Comparison of ENCODE assay signal across 8 cellular contexts in the genomic region with DNA sequence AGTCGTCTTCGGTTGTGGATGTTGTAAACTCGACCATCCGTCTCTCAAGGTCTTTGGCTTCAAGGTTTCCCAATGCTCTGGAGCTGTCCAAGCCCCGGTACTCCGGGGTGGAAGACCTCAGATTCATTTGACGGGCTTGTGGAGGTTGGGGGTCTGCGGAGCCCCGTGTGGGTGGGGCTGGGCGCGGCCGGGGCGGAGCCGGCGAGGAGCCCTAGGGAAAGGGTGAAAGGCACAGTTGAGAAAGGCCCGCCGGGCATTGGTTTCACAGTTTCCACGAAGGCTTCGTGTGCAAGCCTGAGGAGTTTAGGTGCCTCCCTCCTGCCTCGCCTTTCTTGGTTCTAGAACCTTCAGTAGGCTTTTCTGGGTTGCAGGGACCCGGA. TPM values are rescaled to one million over a fixed set of nuclear protein-coding genes. Genes with fewer than 3 reads are reported as not detected.
A peak's percentile ranks its signal among the peaks of the same experiment; 100 is the strongest.
DNase-seq lines count a peak whose midpoint lies in the region; ATAC-seq, FAIRE-seq and TF ChIP-seq lines count a peak whose summit lies in the region.

No MANE protein-coding gene starts in this region.

- no peak for FAIRE-seq in GM12892 (lab: Jason Lieb, UNC)

- H3K4me3 ChIP-seq in SJSA1 (peak overlapping the region; percentile 39; the same call in 1 of the 2 replicates), cardiac muscle cell (peak overlapping the region; percentile 37), retinal pigment epithelial cell (ENCODE audit: low read length) (peak overlapping the region; percentile 54)

- H3K27me3 ChIP-seq in SJSA1 (replicated peaks) (no peaks in the 10 kb centered on the region), cardiac muscle cell (peaks cover 8% of the 10 kb centered on the region)

- H3K9me3 ChIP-seq in SJSA1 (replicated peaks) (0 out of 2 replicates have a peak, but pooled peaks cover 2% of the 10 kb centered on the region), cardiac muscle cell (ENCODE audit: low read depth) (no peaks in the 10 kb centered on the region)

- peak overlapping the region; percentile 31 for H3K27ac ChIP-seq in SJSA1
- peak overlapping the region; percentile 81 for H3K27ac ChIP-seq in cardiac muscle cell

- ATAC-seq in GM21529 (IDR thresholded peaks at IDR 0.05; ENCODE audit: unreplicated experiment) = peak; percentile 3
- no peak for ATAC-seq in GM21360 (IDR thresholded peaks at IDR 0.05; ENCODE audit: unreplicated experiment)

- no peak for TF ChIP-seq POLR2A in GM12892 (IDR thresholded peaks at IDR 0.05; ENCODE audit: low read depth, low read length)

- TF ChIP-seq CTCF in cardiac muscle cell (IDR thresholded peaks at IDR 0.05; ENCODE audit: low read depth, low read length) (no peak), retinal pigment epithelial cell (conservative IDR thresholded peaks at IDR 0.05; ENCODE audit: low read depth, low read length) (no peak)

- H3K4me1 ChIP-seq in SJSA1 (replicated peaks) (peaks cover 32% of the 10 kb centered on the region), cardiac muscle cell (ENCODE audit: low read depth) (peaks cover 16% of the 10 kb centered on the region)

- DNase-seq in SJSA1 (ENCODE audit: low read depth in 1 of 2, low spot score in 2 of 2) = no peak
- no peak for DNase-seq in cardiac muscle cell (ENCODE audit: low read depth in 1 of 2, low spot score in 1 of 2)
- no peak for DNase-seq in retinal pigment epithelial cell (ENCODE audit: low read depth)
- no peak for DNase-seq in central memory CD4-positive, alpha-beta T cell
- DNase-seq in activated CD4-positive, CD25-positive, alpha-beta regulatory T cell treated with anti-CD3 and anti-CD28 coated beads, Interleukin-2, amount 50 U/mL, for 72 hours = no peak
- DNase-seq in GM12892 (ENCODE audit: insufficient read length) = no peak

- H3K36me3 ChIP-seq in SJSA1 = no peaks in the 10 kb centered on the region
- no peaks in the 10 kb centered on the region for H3K36me3 ChIP-seq in cardiac muscle cell

RNA-seq across cellular contexts. Expression of a gene that starts 0.4 kb away (rescaled TPM):
- 13.2 and 21.5 TPM in 2 replicates for total RNA-seq in SJSA1 (2014; rRNA removed; shearing (Covaris generic))
- total RNA-seq in cardiac muscle cell = 22.7 and 48.8 TPM in 2 replicates
- polyA plus RNA-seq in cardiac muscle cell = 17.7 and 23.2 TPM in 2 replicates
- polyA plus RNA-seq in GM12892 (2012; ENCODE audit: missing spikeins) = 9.7 TPM
